Comparison of ENCODE assay signal across 8 cellular contexts in the genomic region with DNA sequence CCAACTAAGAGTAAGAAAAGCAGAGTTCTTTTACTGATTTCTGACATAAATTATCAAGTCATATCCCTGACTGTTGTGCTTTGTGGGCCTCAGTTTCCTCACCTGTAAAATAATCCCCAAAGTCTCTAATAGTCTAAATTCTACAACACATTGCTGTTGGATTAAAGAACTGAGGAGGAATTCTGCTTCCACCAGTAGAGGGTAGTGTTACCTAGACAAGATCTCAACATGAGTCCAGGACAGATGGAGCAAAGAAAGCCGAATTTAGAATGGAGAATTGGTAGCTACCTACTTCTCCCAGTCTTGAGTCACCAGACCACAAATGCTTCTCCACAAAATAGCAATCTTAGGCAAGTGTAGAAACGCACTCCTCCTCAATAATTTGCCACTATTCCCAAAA.
DNase-seq lines count a peak whose midpoint lies in the region; ATAC-seq and TF ChIP-seq lines count a peak whose summit lies in the region.

No MANE protein-coding gene starts in this region.

- no peaks in the 10 kb centered on the region for H3K9me3 ChIP-seq in A673 (ENCODE audit: low read depth, low read length, poor library complexity, severe bottlenecking)
- no peaks in the 10 kb centered on the region for H3K9me3 ChIP-seq in aorta (ENCODE audit: control insufficient read depth, low read length)

- ATAC-seq in GM18907 (IDR thresholded peaks at IDR 0.05; ENCODE audit: unreplicated experiment) (peak; percentile 57), aorta (ENCODE audit: low FRiP score) (no peak)

- CTCF ChIA-PET in A673 (lab: Charles Lee): interaction anchor here (1.4 kb wide), 1 partner anchor 785 kb away, joined by 4 read pairs; no protein-coding TSS in a partner anchor

- 7 to 12% methylated on average over 2 of the region's 2 CpGs for WGBS in aorta, 2 donors

- intact Hi-C loops in A673 (cut with micrococcal nuclease; ENCODE audit: unreplicated experiment) (loop anchor here (2.0 to 10.0 kb wide), 4 partner anchors 526 to 878 kb away; no protein-coding TSS in a partner anchor), aorta (cut with DNase I) (loop anchor here in 1 of 2 donors (10.0 kb wide), 1 partner anchor 788 kb away; no protein-coding TSS in a partner anchor)

- H3K27me3 ChIP-seq in A673 (replicated peaks; ENCODE audit: insufficient read depth, low read depth, low read length, poor library complexity): no peaks in the 10 kb centered on the region
- no peaks in the 10 kb centered on the region for H3K27me3 ChIP-seq in aorta (ENCODE audit: control insufficient read depth in 1 of 2, insufficient read depth in 2 of 2, low read length in 1 of 2)

- DNase-seq in A673 (ENCODE audit: low spot score) (peak; percentile 52), NCI-H2107 treated with DMSO at 0.1 percent for 48 hours (lab: John Stamatoyannopoulos, UW; ENCODE audit: unreplicated experiment) (peak; percentile 60), cerebellar cortex (ENCODE audit: low spot score) (peak; percentile 65), pons (ENCODE audit: low spot score) (peak; percentile 68), aorta (no peak), ureter (ENCODE audit: low spot score) (no peak)
- no peak for DNase-seq in stimulated activated naive CD4-positive, alpha-beta T cell (lab: John Stamatoyannopoulos, UW)

- BruUV-seq in A673 (replicated peaks; lab: Mats Ljungman, UMichigan): no TSS peak

- no peaks in the 10 kb centered on the region for H3K36me3 ChIP-seq in A673 (ENCODE audit: insufficient read depth, low read length, poor library complexity, severe bottlenecking)
- H3K36me3 ChIP-seq in aorta (ENCODE audit: control insufficient read depth in 1 of 2, insufficient read depth in 2 of 2, low read length in 1 of 2): no peaks in the 10 kb centered on the region

- H3K27ac ChIP-seq in A673 (ENCODE audit: low read depth, low read length, poor library complexity, severe bottlenecking) (no peak overlapping the region), aorta (ENCODE audit: low read depth in 1 of 2, low read length in 2 of 2) (no peak overlapping the region)

- no peak overlapping the region for H3K4me3 ChIP-seq in A673 (ENCODE audit: low read depth, low read length, poor library complexity, severe bottlenecking)
- no peak overlapping the region for H3K4me3 ChIP-seq in aorta (ENCODE audit: low read length in 2 of 2)

- TF ChIP-seq CTCF in A673 (conservative IDR thresholded peaks at IDR 0.05; ENCODE audit: low read depth, low read length): peak; percentile 62

- H3K4me1 ChIP-seq in A673 (ENCODE audit: insufficient read depth, low read length, poor library complexity, severe bottlenecking) (no peaks in the 10 kb centered on the region), aorta (ENCODE audit: control insufficient read depth in 1 of 2, insufficient read depth in 2 of 2, low read length in 2 of 2) (no peaks in the 10 kb centered on the region)

- POLR2A ChIA-PET in A673 (lab: Charles Lee; ENCODE audit: low non-redundant PET): no interaction called here

Comparison
In these comparisons a context has a peak if more than half of its experiments do, and no peak if none do; other contexts are left out.
1. DNase-seq: peak in A673 (single experiment), NCI-H2107 treated with DMSO at 0.1 percent for 48 hours (single experiment), cerebellar cortex (single experiment) and pons (single experiment); none in aorta (0 of 2), ureter (single experiment) and stimulated activated naive CD4-positive, alpha-beta T cell (0 of 6).